8 cellular contexts compared by ENCODE assay signal in genomic region chr7:128107481-128107880, GRCh38.
DNase-seq lines count a peak whose midpoint lies in the region; ATAC-seq, FAIRE-seq and TF ChIP-seq lines count a peak whose summit lies in the region.
"Not testable (repeated sequence)": the region's sequence is repeated elsewhere in the genome, so short reads cannot be mapped to it uniquely, and the experiment has no call there.

No MANE protein-coding gene starts in this region.

- not testable (repeated sequence) for H3K79me2 ChIP-seq in OCI-LY1 (ENCODE audit: insufficient read depth, low read length); HepG2 (ENCODE audit: insufficient read depth, low read length)

- CTCF ChIA-PET in CD4-positive, alpha-beta T cell (lab: Charles Lee); HepG2 (lab: Yijun Ruan, JAX; ENCODE audit: low intra/inter-chr PET ratio, low total read pairs): not testable (repeated sequence)

- BruUV-seq in HepG2 (replicated peaks; lab: Mats Ljungman, UMichigan), result not testable (repeated sequence)

- H3K9me2 ChIP-seq in OCI-LY1 (ENCODE audit: low read depth, low read length), result not testable (repeated sequence)

- H3K9me3 ChIP-seq in BE2C; CD4-positive, alpha-beta T cell (ENCODE audit: control insufficient read depth, low read length); OCI-LY1 (ENCODE audit: low read length); HepG2 (ENCODE audit: low read length): not testable (repeated sequence)

- TF ChIP-seq CTCF in BE2C (IDR thresholded peaks at IDR 0.05; ENCODE audit: low read depth, low read length); CD4-positive, alpha-beta T cell (IDR thresholded peaks at IDR 0.05); OCI-LY1 (IDR thresholded peaks at IDR 0.05; ENCODE audit: low read length); HepG2 (CRISPR knock-in tag; IDR thresholded peaks at IDR 0.05): not testable (repeated sequence)

- not testable (repeated sequence) for H3K36me3 Mint-ChIP-seq in CD4-positive, alpha-beta T cell (ENCODE audit: low read depth); T-helper 1 cell treated with Interleukin-12 subunit alpha and Interleukin-12 subunit beta and Interleukin-4 antibody, amounts not matched to agents 30 μg/mL and 1 μg/mL, for 36 hours (ENCODE audit: low read depth); stimulated activated memory B cell treated with anti-CD40 and anti-IgM and Interleukin-4, amounts not matched to agents 10 μg/mL and 1 μg/mL and 100 μg/mL, for 72 hours

- H3K4me3 Mint-ChIP-seq in CD4-positive, alpha-beta T cell; T-helper 1 cell treated with Interleukin-12 subunit alpha and Interleukin-12 subunit beta and Interleukin-4 antibody, amounts not matched to agents 30 μg/mL and 1 μg/mL, for 36 hours; stimulated activated memory B cell treated with anti-CD40 and anti-IgM and Interleukin-4, amounts not matched to agents 10 μg/mL and 1 μg/mL and 100 μg/mL, for 72 hours: not testable (repeated sequence)

- not testable (repeated sequence) for H3K9ac ChIP-seq in OCI-LY1 (ENCODE audit: low read length); HepG2 (ENCODE audit: insufficient read depth, low read depth, low read length)

- 47% methylated on average over 11 of the region's 11 CpGs for WGBS in HepG2 (ENCODE audit: low lambda C conversion rate)

- not testable (repeated sequence) for FAIRE-seq in HepG2 (lab: Jason Lieb, UNC)

- not testable (repeated sequence) for H3K27me3 Mint-ChIP-seq in CD4-positive, alpha-beta T cell; stimulated activated memory B cell treated with anti-CD40 and anti-IgM and Interleukin-4, amounts not matched to agents 10 μg/mL and 1 μg/mL and 100 μg/mL, for 72 hours
- peaks cover 27% of the 10 kb centered on the region for H3K27me3 Mint-ChIP-seq in T-helper 1 cell treated with Interleukin-12 subunit alpha and Interleukin-12 subunit beta and Interleukin-4 antibody, amounts not matched to agents 30 μg/mL and 1 μg/mL, for 36 hours (ENCODE audit: low read depth)

- not testable (repeated sequence) for TF ChIP-seq RAD21 in HepG2 (CRISPR knock-in tag; IDR thresholded peaks at IDR 0.05)

- not testable (repeated sequence) for H4K20me1 ChIP-seq in OCI-LY1 (ENCODE audit: insufficient read depth, low read length); HepG2 (ENCODE audit: insufficient read depth, low read length)

- not testable (repeated sequence) for H3K4me1 ChIP-seq in BE2C; HepG2 (ENCODE audit: insufficient read depth, low read length)
- H3K4me1 ChIP-seq in OCI-LY1 (ENCODE audit: insufficient read depth, low read length, severe bottlenecking), result peaks cover 70% of the 10 kb centered on the region

- H3K9me3 Mint-ChIP-seq in CD4-positive, alpha-beta T cell; T-helper 1 cell treated with Interleukin-12 subunit alpha and Interleukin-12 subunit beta and Interleukin-4 antibody, amounts not matched to agents 30 μg/mL and 1 μg/mL, for 36 hours; stimulated activated memory B cell treated with anti-CD40 and anti-IgM and Interleukin-4, amounts not matched to agents 10 μg/mL and 1 μg/mL and 100 μg/mL, for 72 hours: not testable (repeated sequence)

- DNase-seq in BE2C, result peak; percentile 5
- not testable (repeated sequence) for DNase-seq in CD4-positive, alpha-beta T cell; HepG2 (ENCODE audit: low spot score)
- DNase-seq in activated naive CD4-positive, alpha-beta T cell treated with anti-CD3 and anti-CD28 coated beads, Interleukin-2, amount 50 U/mL, for 16 hours, result peak; percentile 7
- peak; percentile 34 for DNase-seq in sciatic nerve (ENCODE audit: low spot score)

- intact Hi-C loops in CD4-positive, alpha-beta T cell (cut with DNase I, micrococcal nuclease), result loop anchor here (5.0 kb wide), 1 partner anchor 50 kb away; no protein-coding TSS in a partner anchor
- intact Hi-C loops in HepG2 (cut with micrococcal nuclease; ENCODE audit: unreplicated experiment); sciatic nerve (cut with DNase I): not testable (repeated sequence)

- not testable (repeated sequence) for H2AFZ ChIP-seq in OCI-LY1 (ENCODE audit: low read length); HepG2 (ENCODE audit: low read length)

- H3K4me1 Mint-ChIP-seq in CD4-positive, alpha-beta T cell (ENCODE audit: low read depth), result peaks cover 85% of the 10 kb centered on the region
- H3K4me1 Mint-ChIP-seq in T-helper 1 cell treated with Interleukin-12 subunit alpha and Interleukin-12 subunit beta and Interleukin-4 antibody, amounts not matched to agents 30 μg/mL and 1 μg/mL, for 36 hours (ENCODE audit: low read depth), result peaks cover 42% of the 10 kb centered on the region
- peaks cover 85% of the 10 kb centered on the region for H3K4me1 Mint-ChIP-seq in stimulated activated memory B cell treated with anti-CD40 and anti-IgM and Interleukin-4, amounts not matched to agents 10 μg/mL and 1 μg/mL and 100 μg/mL, for 72 hours

- in situ Hi-C loops in HepG2 (cut with HindIII; ENCODE audit: extremely low pct_ligation_motif_present, low pct_unique_long_range_greater_than_20kb), result not testable (repeated sequence)

- H3F3A ChIP-seq in OCI-LY1 (ENCODE audit: insufficient read depth, low read length), result not testable (repeated sequence)

- not testable (repeated sequence) for TF ChIP-seq EP300 in HepG2 (IDR thresholded peaks at IDR 0.05; ENCODE audit: low read depth in 2 of 2, low read length in 2 of 2); HepG2 (CRISPR knock-in tag; IDR thresholded peaks at IDR 0.05; ENCODE audit: borderline replicate concordance)

- not testable (repeated sequence) for ATAC-seq in CD4-positive, alpha-beta T cell (ENCODE audit: poor library complexity); HepG2; sciatic nerve; stimulated activated memory B cell treated with anti-CD40 and anti-IgM and Interleukin-4, amounts not matched to agents 10 μg/mL and 1 μg/mL and 100 μg/mL, for 72 hours

- not testable (repeated sequence) for H3K4me3 ChIP-seq in BE2C (ENCODE audit: low read depth, low read length); OCI-LY1 (ENCODE audit: low read depth, low read length, poor library complexity, severe bottlenecking); HepG2 (replicated peaks in 1 of 3; ENCODE audit: insufficient read depth in 1 of 3, low read depth in 2 of 3, low read length in 3 of 3)

- not testable (repeated sequence) for H3K36me3 ChIP-seq in BE2C; OCI-LY1 (ENCODE audit: insufficient read depth, low read length); HepG2 (replicated peaks in 1 of 2; ENCODE audit: control insufficient read depth in 1 of 2, insufficient read depth in 2 of 2, low read length in 2 of 2)

- not testable (repeated sequence) for H3K27me3 ChIP-seq in BE2C; CD4-positive, alpha-beta T cell (ENCODE audit: control insufficient read depth, insufficient read depth, low read length); OCI-LY1 (ENCODE audit: insufficient read depth, low read length)
- peaks cover 2 to 35% of the 10 kb centered on the region in 2 experiments for H3K27me3 ChIP-seq in HepG2 (ENCODE audit: control insufficient read depth in 1 of 2, insufficient read depth in 2 of 2, low read length in 2 of 2)

- TF ChIP-seq POLR2A in HepG2 (IDR thresholded peaks at IDR 0.05; ENCODE audit: insufficient read depth in 1 of 2, low read depth in 2 of 2, low read length in 2 of 2), result not testable (repeated sequence)

- not testable (repeated sequence) for H3K4me2 ChIP-seq in OCI-LY1 (ENCODE audit: low read length); HepG2 (ENCODE audit: low read depth, low read length)

- peak overlapping the region; percentile 57 for H3K27ac Mint-ChIP-seq in CD4-positive, alpha-beta T cell
- peak overlapping the region; percentile 14 for H3K27ac Mint-ChIP-seq in T-helper 1 cell treated with Interleukin-12 subunit alpha and Interleukin-12 subunit beta and Interleukin-4 antibody, amounts not matched to agents 30 μg/mL and 1 μg/mL, for 36 hours
- H3K27ac Mint-ChIP-seq in stimulated activated memory B cell treated with anti-CD40 and anti-IgM and Interleukin-4, amounts not matched to agents 10 μg/mL and 1 μg/mL and 100 μg/mL, for 72 hours, result peak overlapping the region; percentile 80

- not testable (repeated sequence) for H3K27ac ChIP-seq in CD4-positive, alpha-beta T cell (ENCODE audit: low read depth, low read length); HepG2 (ENCODE audit: extremely low read length, insufficient read depth, low read length)
- H3K27ac ChIP-seq in OCI-LY1 (ENCODE audit: low read depth, low read length, poor library complexity, severe bottlenecking), result peak overlapping the region; percentile 9

- POLR2A ChIA-PET in CD4-positive, alpha-beta T cell (lab: Charles Lee); HepG2 (lab: Yijun Ruan, JAX): not testable (repeated sequence)

TF ChIP-seq in HepG2, 621 proteins besides CTCF, POLR2A, EP300 and RAD21:
- 0 out of 2 replicates have a peak, but pooled peaks have one; percentile 14 for TF ChIP-seq ZSCAN25 (CRISPR knock-in tag; IDR thresholded peaks at IDR 0.05)

Comparison
In these comparisons a context has a peak if more than half of its experiments do, and no peak if none do; other contexts are left out.
1. H3K27ac Mint-ChIP-seq: peak in every context shown above with its lines; median percentile 80 in stimulated activated memory B cell treated with anti-CD40 and anti-IgM and Interleukin-4, amounts not matched to agents 10 μg/mL and 1 μg/mL and 100 μg/mL, for 72 hours; 57 in CD4-positive, alpha-beta T cell; 14 in T-helper 1 cell treated with Interleukin-12 subunit alpha and Interleukin-12 subunit beta and Interleukin-4 antibody, amounts not matched to agents 30 μg/mL and 1 μg/mL, for 36 hours.